16 cellular contexts compared by ENCODE assay signal in genomic region chr12:68393398-68393797, GRCh38.
"Had no signal": no experiment of that assay in that cellular context is flagged by ENCODE, and none has a peak within 500 bp of the region (broad histone marks: within the 10 kb centered on the region; RNA-seq: fewer than 3 reads in every experiment).

No MANE protein-coding gene starts in this region.

- H3K27me3 Mint-ChIP-seq: activated naive CD8-positive, alpha-beta T cell treated with anti-CD3 and anti-CD28 coated beads, Interleukin-2, amount 50 U/mL, for 24 hours; activated T-helper 17 cell treated with anti-CD3 and anti-CD28 coated beads, Interleukin-2, amount 50 U/mL, for 72 hours had no signal

- H3K27ac Mint-ChIP-seq: activated naive CD8-positive, alpha-beta T cell treated with anti-CD3 and anti-CD28 coated beads, Interleukin-2, amount 50 U/mL, for 24 hours; activated T-helper 17 cell treated with anti-CD3 and anti-CD28 coated beads, Interleukin-2, amount 50 U/mL, for 72 hours had no signal

- H3K4me3 ChIP-seq: gastrocnemius medialis, heart left ventricle, lower lobe of right lung, thyroid gland, uterus had no signal

- DNase-seq: activated CD4-positive, alpha-beta T cell treated with anti-CD3 and anti-CD28 coated beads for 1 hour; activated CD4-positive, alpha-beta T cell treated with anti-CD3 and anti-CD28 coated beads, Interleukin-2, amount 50 U/mL, for 48 hours; activated naive CD4-positive, alpha-beta T cell treated with Interleukin-2 at 50 U/mL for 16 hours; activated naive CD8-positive, alpha-beta T cell treated with anti-CD3 and anti-CD28 coated beads, Interleukin-2, amount 50 U/mL, for 24 hours; aorta; cerebellar nuclear complex; gastrocnemius medialis; heart left ventricle; immature natural killer cell; lower lobe of right lung; stimulated activated CD4-positive, alpha-beta T cell treated with anti-CD3 and anti-CD28 coated beads, Interleukin-12 subunit alpha, Interleukin-12 subunit beta, amount 100 ng/mL, for 4 hours; stimulated activated CD4-positive, alpha-beta T cell treated with anti-CD3 and anti-CD28 coated beads, Interleukin-2, amount 100 ng/mL, for 24 hours; thyroid gland; uterus had no signal

- H3K9me3 ChIP-seq: gastrocnemius medialis, thyroid gland, uterus had no signal

- H3K27ac ChIP-seq: gastrocnemius medialis, heart left ventricle, lower lobe of right lung, thyroid gland, uterus, VCaP had no signal

- H3K4me3 Mint-ChIP-seq: activated naive CD8-positive, alpha-beta T cell treated with anti-CD3 and anti-CD28 coated beads, Interleukin-2, amount 50 U/mL, for 24 hours; activated T-helper 17 cell treated with anti-CD3 and anti-CD28 coated beads, Interleukin-2, amount 50 U/mL, for 72 hours; immature natural killer cell had no signal

- H3K27me3 ChIP-seq: gastrocnemius medialis, heart left ventricle, thyroid gland, uterus had no signal

- H3K4me1 ChIP-seq: gastrocnemius medialis, lower lobe of right lung, thyroid gland, uterus had no signal

- H3K36me3 ChIP-seq: gastrocnemius medialis, heart left ventricle, lower lobe of right lung, thyroid gland, uterus had no signal

- ATAC-seq: activated naive CD8-positive, alpha-beta T cell treated with anti-CD3 and anti-CD28 coated beads, Interleukin-2, amount 50 U/mL, for 24 hours; activated T-helper 17 cell treated with anti-CD3 and anti-CD28 coated beads, Interleukin-2, amount 50 U/mL, for 72 hours; gastrocnemius medialis; heart left ventricle had no signal
